Comparison of ENCODE assay signal across 24 cellular contexts in the genomic region with DNA sequence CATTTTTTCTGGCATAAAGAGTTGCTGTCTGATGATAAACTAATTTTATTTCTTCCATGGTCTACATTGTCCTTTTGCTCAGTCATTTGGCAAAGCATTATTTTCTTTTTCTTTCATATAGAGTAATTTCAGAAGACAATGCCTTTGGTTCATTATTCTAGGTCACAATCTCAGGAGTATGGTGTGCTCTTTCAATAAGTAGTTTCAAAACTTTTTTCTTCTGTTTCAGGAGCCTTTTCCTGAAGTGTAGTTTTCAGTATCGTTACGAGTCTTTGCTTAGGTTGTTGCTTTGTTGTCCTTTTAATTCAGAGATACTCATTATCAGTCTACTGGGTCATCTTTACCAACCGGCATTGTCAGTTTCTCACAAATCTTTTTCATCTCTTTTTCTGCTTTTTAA.
"Had no signal": no experiment of that assay in that cellular context is flagged by ENCODE, and none has a peak within 500 bp of the region (broad histone marks: within the 10 kb centered on the region; RNA-seq: fewer than 3 reads in every experiment).

No MANE protein-coding gene starts in this region.

- H3K27me3 ChIP-seq: colonic mucosa, gastrocnemius medialis, hepatocyte had no signal

- H3K4me3 Mint-ChIP-seq: dendritic cell treated with granulocyte-macrophage colony-stimulating factor and Interleukin-4, amounts not matched to agents 40 ng/mL and 50 ng/mL, for 4 days; effector memory CD8-positive, alpha-beta T cell; endodermal cell had no signal

- H3K27ac ChIP-seq: colonic mucosa, coronary artery, dorsolateral prefrontal cortex, epithelial cell of prostate, esophagus muscularis mucosa, foreskin keratinocyte, gastrocnemius medialis, gastroesophageal sphincter, heart left ventricle, heart right ventricle, hepatocyte had no signal

- H3K79me2 ChIP-seq: hepatocyte had no signal

- H3K4me1 ChIP-seq: colonic mucosa, esophagus muscularis mucosa, foreskin keratinocyte, gastroesophageal sphincter, heart left ventricle, heart right ventricle had no signal

- DNase-seq: colonic mucosa; cortex of kidney; dermis blood vessel endothelial cell; effector CD4-positive, alpha-beta T cell; effector CD8-positive, alpha-beta T cell; effector memory CD4-positive, alpha-beta T cell; effector memory CD8-positive, alpha-beta T cell; endodermal cell; erythroblast; foreskin fibroblast; foreskin keratinocyte; foreskin melanocyte; gastrocnemius medialis; glutamatergic neuron; heart left ventricle; heart right ventricle had no signal

- H3K4me3 ChIP-seq: colonic mucosa, coronary artery, dorsolateral prefrontal cortex, esophagus muscularis mucosa, gastrocnemius medialis, gastroesophageal sphincter, heart left ventricle, heart right ventricle, hepatocyte had no signal

- H3K4me1 Mint-ChIP-seq: endodermal cell had no signal

- H2AFZ ChIP-seq: hepatocyte had no signal

- H3K4me2 ChIP-seq: hepatocyte had no signal

- ATAC-seq: effector memory CD8-positive, alpha-beta T cell; esophagus mucosa; foreskin keratinocyte; gastroesophageal sphincter; heart left ventricle; heart right ventricle had no signal

- H3K27ac Mint-ChIP-seq: dendritic cell treated with granulocyte-macrophage colony-stimulating factor and Interleukin-4, amounts not matched to agents 40 ng/mL and 50 ng/mL, for 4 days; effector memory CD8-positive, alpha-beta T cell; endodermal cell had no signal

- H3K9me3 ChIP-seq: colonic mucosa, gastrocnemius medialis had no signal

- H3K36me3 ChIP-seq: colonic mucosa, esophagus muscularis mucosa, gastrocnemius medialis, gastroesophageal sphincter, heart left ventricle, heart right ventricle had no signal
